Comparison of ENCODE assay signal across 15 cellular contexts in the genomic region with DNA sequence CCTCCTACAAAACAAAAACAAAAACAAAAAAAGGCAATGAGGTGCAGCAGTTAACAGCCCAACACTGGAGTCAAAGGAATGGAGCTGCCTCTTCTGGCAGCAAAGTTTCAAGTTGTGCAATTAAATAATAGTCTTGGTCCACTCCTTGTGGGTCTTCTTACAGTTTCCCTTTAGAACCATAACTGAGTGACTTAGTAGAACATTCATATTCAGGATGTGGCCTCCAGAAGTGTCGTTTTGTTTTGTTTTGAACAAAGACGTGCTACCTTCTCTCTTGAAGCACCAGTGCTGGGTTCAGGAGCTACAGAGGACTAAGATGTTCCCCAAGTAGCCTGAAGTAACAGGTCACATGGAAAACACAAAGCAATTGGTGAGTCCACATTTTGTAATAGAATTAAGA. TPM values are rescaled to one million over a fixed set of nuclear protein-coding genes. Genes with fewer than 3 reads are reported as not detected.
DNase-seq lines count a peak whose midpoint lies in the region; ATAC-seq, FAIRE-seq and TF ChIP-seq lines count a peak whose summit lies in the region.
"Had no signal": no experiment of that assay in that cellular context is flagged by ENCODE, and none has a peak within 500 bp of the region (broad histone marks: within the 10 kb centered on the region; RNA-seq: fewer than 3 reads in every experiment).

No MANE protein-coding gene starts in this region.

- H3K9me3 ChIP-seq in BLaER1 treated with 17β-estradiol and CSF1 and Interleukin-3, amounts not matched to agents 10 nM and 100 nM (replicated peaks in 1 of 11), result peaks cover 0 to 13% (median 0%) of the 10 kb centered on the region in 11 experiments; a peak in 3 of 22 replicates
- H3K9me3 ChIP-seq in muscle layer of duodenum (ENCODE audit: control insufficient read depth in 1 of 2, low read length in 2 of 2), result no peaks in the 10 kb centered on the region
- H3K9me3 ChIP-seq: gastroesophageal sphincter, tibial nerve had no signal

- peak overlapping the region in 1 of 11 experiments; percentile 83; a peak in 1 of 22 replicates for H3K9ac ChIP-seq in BLaER1 treated with 17β-estradiol and CSF1 and Interleukin-3, amounts not matched to agents 10 nM and 100 nM

- no peaks in the 10 kb centered on the region for H3K27me3 Mint-ChIP-seq in activated T-cell treated with anti-CD3 and anti-CD28 coated beads, Interleukin-2, amount 50 U/mL, for 72 hours (ENCODE audit: low read depth)

- H3K27ac ChIP-seq in BLaER1 treated with 17β-estradiol and CSF1 and Interleukin-3, amounts not matched to agents 10 nM and 100 nM, result peak overlapping the region in 10 of 11 experiments; percentile 27 to 93 (median 82); a peak in 14 of 22 replicates
- peak overlapping the region; percentile 10 for H3K27ac ChIP-seq in muscle layer of duodenum (ENCODE audit: low read length)
- no peak overlapping the region for H3K27ac ChIP-seq in foreskin keratinocyte
- H3K27ac ChIP-seq: gastroesophageal sphincter had no signal

- H3K4me2 ChIP-seq in BLaER1 treated with 17β-estradiol and CSF1 and Interleukin-3, amounts not matched to agents 10 nM and 100 nM, result peak overlapping the region; percentile 56 to 82 (median 72)

- ATAC-seq in activated T-cell treated with anti-CD3 and anti-CD28 coated beads, Interleukin-2, amount 50 U/mL, for 72 hours (replicated peaks in 1 of 2), result peak; percentile 14 to 19
- ATAC-seq in foreskin keratinocyte, result no peak
- ATAC-seq: gastroesophageal sphincter had no signal

- no peak for TF ChIP-seq CTCF in foreskin keratinocyte (conservative IDR thresholded peaks at IDR 0.05)

- H3K4me1 Mint-ChIP-seq in activated T-cell treated with anti-CD3 and anti-CD28 coated beads, Interleukin-2, amount 50 U/mL, for 72 hours (ENCODE audit: low read depth), result peaks cover 20% of the 10 kb centered on the region

- FAIRE-seq in GM18507 (lab: Jason Lieb, UNC), result peak; percentile 35
- FAIRE-seq: islet of Langerhans had no signal

- H3K36me3 ChIP-seq in BLaER1 treated with 17β-estradiol and CSF1 and Interleukin-3, amounts not matched to agents 10 nM and 100 nM, result peaks cover 0 to 22% (median 0%) of the 10 kb centered on the region in 11 experiments; a peak in 3 of 22 replicates
- peaks cover 0 to 3% of the 10 kb centered on the region in 2 donors for H3K36me3 ChIP-seq in muscle layer of duodenum (ENCODE audit: control insufficient read depth in 1 of 2, insufficient read depth in 2 of 2, low read length in 2 of 2)
- H3K36me3 ChIP-seq: gastroesophageal sphincter, tibial nerve had no signal

- H3K4me3 Mint-ChIP-seq in activated T-cell treated with anti-CD3 and anti-CD28 coated beads, Interleukin-2, amount 50 U/mL, for 72 hours, result peak overlapping the region; percentile 60 to 88

- no peak overlapping the region for H3K4me3 ChIP-seq in BLaER1 treated with 17β-estradiol and CSF1 and Interleukin-3, amounts not matched to agents 10 nM and 100 nM
- no peak overlapping the region for H3K4me3 ChIP-seq in muscle layer of duodenum (ENCODE audit: low read depth in 1 of 2, low read length in 2 of 2)
- H3K4me3 ChIP-seq: gastroesophageal sphincter, tibial nerve had no signal

- H3K27me3 ChIP-seq in BLaER1 treated with 17β-estradiol and CSF1 and Interleukin-3, amounts not matched to agents 10 nM and 100 nM, result peaks cover 0 to 7% (median 0%) of the 10 kb centered on the region in 11 experiments; a peak in 1 of 22 replicates
- H3K27me3 ChIP-seq in muscle layer of duodenum (ENCODE audit: low read depth, low read length) (peaks cover under 1% of the 10 kb centered on the region), foreskin keratinocyte (no peaks in the 10 kb centered on the region)

- no peak overlapping the region for H3K27ac Mint-ChIP-seq in activated T-cell treated with anti-CD3 and anti-CD28 coated beads, Interleukin-2, amount 50 U/mL, for 72 hours

- peaks cover 65 to 100% (median 70%) of the 10 kb centered on the region in 10 experiments for H3K4me1 ChIP-seq in BLaER1 treated with 17β-estradiol and CSF1 and Interleukin-3, amounts not matched to agents 10 nM and 100 nM
- H3K4me1 ChIP-seq in muscle layer of duodenum (ENCODE audit: control insufficient read depth in 1 of 2, insufficient read depth in 2 of 2, low read length in 2 of 2) (no peaks in the 10 kb centered on the region), foreskin keratinocyte (no peaks in the 10 kb centered on the region)
- H3K4me1 ChIP-seq: gastroesophageal sphincter had no signal

- no peaks in the 10 kb centered on the region for H4K20me1 ChIP-seq in BLaER1 treated with 17β-estradiol and CSF1 and Interleukin-3, amounts not matched to agents 10 nM and 100 nM

- DNase-seq in GM18507 (ENCODE audit: extremely low spot score, insufficient read length, low read depth) (no peak), RKO (ENCODE audit: low spot score) (no peak), GM19238 (ENCODE audit: insufficient read length, low spot score) (no peak), NCI-H1930 (lab: John Stamatoyannopoulos, UW) (no peak), foreskin keratinocyte (no peak)
- no peak for DNase-seq in activated T-cell treated with anti-CD3 and anti-CD28 coated beads, Interleukin-2, amount 50 U/mL, for 72 hours
- DNase-seq: NCI-H2171, posterior cingulate gyrus, SHP77 treated with DMSO at 0.1 percent for 48 hours had no signal

- peaks cover 4 to 7% of the 10 kb centered on the region in 2 donors for H3K9me3 Mint-ChIP-seq in activated T-cell treated with anti-CD3 and anti-CD28 coated beads, Interleukin-2, amount 50 U/mL, for 72 hours

- peaks cover 26 to 57% of the 10 kb centered on the region in 2 donors for H3K36me3 Mint-ChIP-seq in activated T-cell treated with anti-CD3 and anti-CD28 coated beads, Interleukin-2, amount 50 U/mL, for 72 hours (ENCODE audit: insufficient read depth in 2 of 2)

RNA-seq across cellular contexts. Expression of gene JAML, which starts 2.0 kb away (rescaled TPM):
- 100 to 1,000 TPM; 272 to 369 TPM for total RNA-seq in activated T-cell treated with anti-CD3 and anti-CD28 coated beads, Interleukin-2, amount 50 U/mL, for 72 hours
- not detected in 2 replicates for total RNA-seq in foreskin keratinocyte
- not detected in 2 replicates for polyA plus RNA-seq in foreskin keratinocyte

RNA-seq across cellular contexts. Expression of gene MPZL3, which starts 25.4 kb away (rescaled TPM):
- 10 to 100 TPM; 71.3 to 76.3 TPM for total RNA-seq in activated T-cell treated with anti-CD3 and anti-CD28 coated beads, Interleukin-2, amount 50 U/mL, for 72 hours
- total RNA-seq in foreskin keratinocyte, result 9.8 and 11.5 TPM in 2 replicates
- polyA plus RNA-seq in foreskin keratinocyte, result 4.2 and 4.3 TPM in 2 replicates

RNA-seq across cellular contexts. Expression of gene MPZL2, which starts 37.3 kb away (rescaled TPM):
- 10 to 100 TPM; 10.1 to 12.9 TPM for total RNA-seq in activated T-cell treated with anti-CD3 and anti-CD28 coated beads, Interleukin-2, amount 50 U/mL, for 72 hours
- 50.1 and 62.0 TPM in 2 replicates for total RNA-seq in foreskin keratinocyte
- polyA plus RNA-seq in foreskin keratinocyte, result 25.3 and 34.0 TPM in 2 replicates

RNA-seq across cellular contexts. Expression of gene SCN2B, which starts 50.3 kb away (rescaled TPM):
- not detected for total RNA-seq in activated T-cell treated with anti-CD3 and anti-CD28 coated beads, Interleukin-2, amount 50 U/mL, for 72 hours
- total RNA-seq in foreskin keratinocyte, result 0.14 and 0.42 TPM in 2 replicates
- polyA plus RNA-seq in foreskin keratinocyte, result 0.06 and 0.17 TPM in 2 replicates
- total RNA-seq: mononuclear cell had no signal

Comparison
In these comparisons a context has a peak if more than half of its experiments do, and no peak if none do; other contexts are left out.
1. RNA of gene JAML, which starts 2.0 kb away (total RNA-seq): 272 to 369 TPM in activated T-cell treated with anti-CD3 and anti-CD28 coated beads, Interleukin-2, amount 50 U/mL, for 72 hours; not detected in foreskin keratinocyte; every median in the first group is over 100 times any median in the second.